1 cellular context compared by ENCODE assay signal in genomic region chr10:50550291-50550839, GRCh38.
TF ChIP-seq lines count a peak whose summit lies in the region.

No MANE protein-coding gene starts in this region.

TF ChIP-seq in K562, 482 proteins besides CTCF, POLR2A, EP300 and RAD21 (continued from another document):
- TF ChIP-seq, protein P1, sequence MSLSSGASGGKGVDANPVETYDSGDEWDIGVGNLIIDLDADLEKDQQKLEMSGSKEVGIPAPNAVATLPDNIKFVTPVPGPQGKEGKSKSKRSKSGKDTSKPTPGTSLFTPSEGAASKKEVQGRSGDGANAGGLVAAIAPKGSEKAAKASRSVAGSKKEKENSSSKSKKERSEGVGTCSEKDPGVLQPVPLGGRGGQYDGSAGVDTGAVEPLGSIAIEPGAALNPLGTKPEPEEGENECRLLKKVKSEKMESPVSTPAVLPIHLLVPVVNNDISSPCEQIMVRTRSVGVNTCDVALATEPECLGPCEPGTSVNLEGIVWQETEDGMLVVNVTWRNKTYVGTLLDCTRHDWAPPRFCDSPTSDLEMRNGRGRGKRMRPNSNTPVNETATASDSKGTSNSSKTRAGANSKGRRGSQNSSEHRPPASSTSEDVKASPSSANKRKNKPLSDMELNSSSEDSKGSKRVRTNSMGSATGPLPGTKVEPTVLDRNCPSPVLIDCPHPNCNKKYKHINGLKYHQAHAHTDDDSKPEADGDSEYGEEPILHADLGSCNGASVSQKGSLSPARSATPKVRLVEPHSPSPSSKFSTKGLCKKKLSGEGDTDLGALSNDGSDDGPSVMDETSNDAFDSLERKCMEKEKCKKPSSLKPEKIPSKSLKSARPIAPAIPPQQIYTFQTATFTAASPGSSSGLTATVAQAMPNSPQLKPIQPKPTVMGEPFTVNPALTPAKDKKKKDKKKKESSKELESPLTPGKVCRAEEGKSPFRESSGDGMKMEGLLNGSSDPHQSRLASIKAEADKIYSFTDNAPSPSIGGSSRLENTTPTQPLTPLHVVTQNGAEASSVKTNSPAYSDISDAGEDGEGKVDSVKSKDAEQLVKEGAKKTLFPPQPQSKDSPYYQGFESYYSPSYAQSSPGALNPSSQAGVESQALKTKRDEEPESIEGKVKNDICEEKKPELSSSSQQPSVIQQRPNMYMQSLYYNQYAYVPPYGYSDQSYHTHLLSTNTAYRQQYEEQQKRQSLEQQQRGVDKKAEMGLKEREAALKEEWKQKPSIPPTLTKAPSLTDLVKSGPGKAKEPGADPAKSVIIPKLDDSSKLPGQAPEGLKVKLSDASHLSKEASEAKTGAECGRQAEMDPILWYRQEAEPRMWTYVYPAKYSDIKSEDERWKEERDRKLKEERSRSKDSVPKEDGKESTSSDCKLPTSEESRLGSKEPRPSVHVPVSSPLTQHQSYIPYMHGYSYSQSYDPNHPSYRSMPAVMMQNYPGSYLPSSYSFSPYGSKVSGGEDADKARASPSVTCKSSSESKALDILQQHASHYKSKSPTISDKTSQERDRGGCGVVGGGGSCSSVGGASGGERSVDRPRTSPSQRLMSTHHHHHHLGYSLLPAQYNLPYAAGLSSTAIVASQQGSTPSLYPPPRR (CRISPR knock-in tag; IDR thresholded peaks at IDR 0.05; ENCODE audit: borderline replicate concordance), result peak; percentile 92; the same call in 1 of the 2 replicates
- 0 out of 2 replicates have a peak, but pooled peaks have one; percentile 13 for TF ChIP-seq KDM2B (CRISPR knock-in tag; IDR thresholded peaks at IDR 0.05)
- peak; percentile 96 for TF ChIP-seq ZEB2 (IDR thresholded peaks at IDR 0.05)
- peak; percentile 68 for TF ChIP-seq PHF20 (IDR thresholded peaks at IDR 0.05; ENCODE audit: partially characterized antibody)
- peak; percentile 80 for TF ChIP-seq CREM (IDR thresholded peaks at IDR 0.05; ENCODE audit: low read depth)
- TF ChIP-seq CBFA2T2 (conservative IDR thresholded peaks at IDR 0.05), result peak; percentile 100
- peak; percentile 96 to 99 for TF ChIP-seq TBL1XR1 (IDR thresholded peaks at IDR 0.05; ENCODE audit: low read length in 2 of 2)
- TF ChIP-seq NEUROD1 (IDR thresholded peaks at IDR 0.05; ENCODE audit: borderline replicate concordance, low read depth, low read length, partially characterized antibody), result peak; percentile 92
- peak; percentile 89; the same call in 1 of the 2 replicates for TF ChIP-seq ZBED1 (IDR thresholded peaks at IDR 0.05)
- peak; percentile 90 for TF ChIP-seq HMGN3 (IDR thresholded peaks at IDR 0.05; ENCODE audit: borderline replicate concordance, extremely low read depth, insufficient read length, low read depth, low read length)
- peak; percentile 71 for TF ChIP-seq ELF1 (tag; IDR thresholded peaks at IDR 0.05)
- TF ChIP-seq ATF6 (CRISPR knock-in tag; IDR thresholded peaks at IDR 0.05), result peak; percentile 87
- TF ChIP-seq, protein P2, sequence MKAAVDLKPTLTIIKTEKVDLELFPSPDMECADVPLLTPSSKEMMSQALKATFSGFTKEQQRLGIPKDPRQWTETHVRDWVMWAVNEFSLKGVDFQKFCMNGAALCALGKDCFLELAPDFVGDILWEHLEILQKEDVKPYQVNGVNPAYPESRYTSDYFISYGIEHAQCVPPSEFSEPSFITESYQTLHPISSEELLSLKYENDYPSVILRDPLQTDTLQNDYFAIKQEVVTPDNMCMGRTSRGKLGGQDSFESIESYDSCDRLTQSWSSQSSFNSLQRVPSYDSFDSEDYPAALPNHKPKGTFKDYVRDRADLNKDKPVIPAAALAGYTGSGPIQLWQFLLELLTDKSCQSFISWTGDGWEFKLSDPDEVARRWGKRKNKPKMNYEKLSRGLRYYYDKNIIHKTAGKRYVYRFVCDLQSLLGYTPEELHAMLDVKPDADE (conservative IDR thresholded peaks at IDR 0.05; ENCODE audit: control insufficient read depth, low read depth, low read length), result peak; percentile 99
- TF ChIP-seq ZNF354B (CRISPR knock-in tag; IDR thresholded peaks at IDR 0.05), result no peak
- TF ChIP-seq, protein P3, sequence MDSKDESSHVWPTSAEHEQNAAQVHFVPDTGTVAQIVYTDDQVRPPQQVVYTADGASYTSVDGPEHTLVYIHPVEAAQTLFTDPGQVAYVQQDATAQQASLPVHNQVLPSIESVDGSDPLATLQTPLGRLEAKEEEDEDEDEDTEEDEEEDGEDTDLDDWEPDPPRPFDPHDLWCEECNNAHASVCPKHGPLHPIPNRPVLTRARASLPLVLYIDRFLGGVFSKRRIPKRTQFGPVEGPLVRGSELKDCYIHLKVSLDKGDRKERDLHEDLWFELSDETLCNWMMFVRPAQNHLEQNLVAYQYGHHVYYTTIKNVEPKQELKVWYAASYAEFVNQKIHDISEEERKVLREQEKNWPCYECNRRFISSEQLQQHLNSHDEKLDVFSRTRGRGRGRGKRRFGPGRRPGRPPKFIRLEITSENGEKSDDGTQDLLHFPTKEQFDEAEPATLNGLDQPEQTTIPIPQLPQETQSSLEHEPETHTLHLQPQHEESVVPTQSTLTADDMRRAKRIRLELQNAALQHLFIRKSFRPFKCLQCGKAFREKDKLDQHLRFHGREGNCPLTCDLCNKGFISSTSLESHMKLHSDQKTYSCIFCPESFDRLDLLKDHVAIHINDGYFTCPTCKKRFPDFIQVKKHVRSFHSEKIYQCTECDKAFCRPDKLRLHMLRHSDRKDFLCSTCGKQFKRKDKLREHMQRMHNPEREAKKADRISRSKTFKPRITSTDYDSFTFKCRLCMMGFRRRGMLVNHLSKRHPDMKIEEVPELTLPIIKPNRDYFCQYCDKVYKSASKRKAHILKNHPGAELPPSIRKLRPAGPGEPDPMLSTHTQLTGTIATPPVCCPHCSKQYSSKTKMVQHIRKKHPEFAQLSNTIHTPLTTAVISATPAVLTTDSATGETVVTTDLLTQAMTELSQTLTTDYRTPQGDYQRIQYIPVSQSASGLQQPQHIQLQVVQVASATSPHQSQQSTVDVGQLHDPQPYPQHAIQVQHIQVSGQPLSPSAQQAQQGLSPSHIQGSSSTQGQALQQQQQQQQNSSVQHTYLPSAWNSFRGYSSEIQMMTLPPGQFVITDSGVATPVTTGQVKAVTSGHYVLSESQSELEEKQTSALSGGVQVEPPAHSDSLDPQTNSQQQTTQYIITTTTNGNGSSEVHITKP (IDR thresholded peaks at IDR 0.05; ENCODE audit: partially characterized antibody), result peak; percentile 65
- TF ChIP-seq CEBPG (CRISPR knock-in tag; IDR thresholded peaks at IDR 0.05), result peak; percentile 74
- TF ChIP-seq CEBPG (tag; conservative IDR thresholded peaks at IDR 0.05 in 1 of 2, IDR thresholded peaks at IDR 0.05 in 1 of 2), result peak; percentile 80 to 83
- TF ChIP-seq, protein P4, sequence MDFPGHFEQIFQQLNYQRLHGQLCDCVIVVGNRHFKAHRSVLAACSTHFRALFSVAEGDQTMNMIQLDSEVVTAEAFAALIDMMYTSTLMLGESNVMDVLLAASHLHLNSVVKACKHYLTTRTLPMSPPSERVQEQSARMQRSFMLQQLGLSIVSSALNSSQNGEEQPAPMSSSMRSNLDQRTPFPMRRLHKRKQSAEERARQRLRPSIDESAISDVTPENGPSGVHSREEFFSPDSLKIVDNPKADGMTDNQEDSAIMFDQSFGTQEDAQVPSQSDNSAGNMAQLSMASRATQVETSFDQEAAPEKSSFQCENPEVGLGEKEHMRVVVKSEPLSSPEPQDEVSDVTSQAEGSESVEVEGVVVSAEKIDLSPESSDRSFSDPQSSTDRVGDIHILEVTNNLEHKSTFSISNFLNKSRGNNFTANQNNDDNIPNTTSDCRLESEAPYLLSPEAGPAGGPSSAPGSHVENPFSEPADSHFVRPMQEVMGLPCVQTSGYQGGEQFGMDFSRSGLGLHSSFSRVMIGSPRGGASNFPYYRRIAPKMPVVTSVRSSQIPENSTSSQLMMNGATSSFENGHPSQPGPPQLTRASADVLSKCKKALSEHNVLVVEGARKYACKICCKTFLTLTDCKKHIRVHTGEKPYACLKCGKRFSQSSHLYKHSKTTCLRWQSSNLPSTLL (IDR thresholded peaks at IDR 0.05), result peak; percentile 26; the same call in 1 of the 2 replicates
- no peak for TF ChIP-seq NR3C1 (CRISPR knock-in tag; IDR thresholded peaks at IDR 0.05)
TF ChIP-seq in K562: peak in this region for 226.
